Comparison of ENCODE assay signal across 21 cellular contexts in genomic region chr10:112208981-112209380, GRCh38. TPM values are rescaled to one million over a fixed set of nuclear protein-coding genes. Genes with fewer than 3 reads are reported as not detected.
DNase-seq lines count a peak whose midpoint lies in the region; ATAC-seq and TF ChIP-seq lines count a peak whose summit lies in the region.
"Had no signal": no experiment of that assay in that cellular context is flagged by ENCODE, and none has a peak within 500 bp of the region (broad histone marks: within the 10 kb centered on the region; RNA-seq: fewer than 3 reads in every experiment).

No MANE protein-coding gene starts in this region.

- CTCF ChIA-PET in RWPE1 (lab: Yijun Ruan, JAX): no interaction called here

- no peaks in the 10 kb centered on the region for H3K36me3 ChIP-seq in right atrium auricular region
- H3K36me3 ChIP-seq in aorta (ENCODE audit: control insufficient read depth in 1 of 2, insufficient read depth in 2 of 2, low read length in 1 of 2): no peaks in the 10 kb centered on the region
- H3K36me3 ChIP-seq: brain microvascular endothelial cell, tibial nerve had no signal

- H3K4me3 ChIP-seq in right atrium auricular region: no peak overlapping the region
- H3K4me3 ChIP-seq in aorta (ENCODE audit: low read length in 2 of 2): no peak overlapping the region
- H3K4me3 ChIP-seq: tibial nerve had no signal

- H3K4me1 ChIP-seq in right atrium auricular region (no peaks in the 10 kb centered on the region), aorta (ENCODE audit: control insufficient read depth in 1 of 2, insufficient read depth in 2 of 2, low read length in 2 of 2) (peaks cover 7 to 9% of the 10 kb centered on the region in 2 donors)
- H3K4me1 ChIP-seq: tibial nerve had no signal

- peak overlapping the region in 1 of 2 donors; percentile 16 for H3K27ac ChIP-seq in right atrium auricular region
- H3K27ac ChIP-seq in caudate nucleus (ENCODE audit: low read depth, low read length): peak overlapping the region; percentile 13
- H3K27ac ChIP-seq in aorta (ENCODE audit: low read depth in 1 of 2, low read length in 2 of 2): peak overlapping the region; percentile 19 to 73
- no peak overlapping the region for H3K27ac ChIP-seq in RWPE1
- H3K27ac ChIP-seq: brain microvascular endothelial cell, tibial nerve had no signal

- peak; percentile 31 for ATAC-seq in Right ventricle myocardium inferior
- ATAC-seq in left lobe of liver: peak; percentile 29
- ATAC-seq in aorta (ENCODE audit: low FRiP score): peak; percentile 76
- ATAC-seq in HG03432 (IDR thresholded peaks at IDR 0.05; ENCODE audit: unreplicated experiment): no peak
- ATAC-seq: esophagus mucosa, Panc1 had no signal

- H3K9me3 ChIP-seq in right atrium auricular region: no peaks in the 10 kb centered on the region
- no peaks in the 10 kb centered on the region for H3K9me3 ChIP-seq in aorta (ENCODE audit: control insufficient read depth, low read length)
- H3K9me3 ChIP-seq: tibial nerve had no signal

- intact Hi-C loops in Right ventricle myocardium inferior (cut with DNase I) (no loop called here), aorta (cut with DNase I) (loop anchor here in 1 of 2 donors (2.0 to 5.0 kb wide), 2 partner anchors 58 to 238 kb away; partner anchors contain the start of genes VTI1A and ZDHHC6)

- POLR2A ChIA-PET in RWPE1 (lab: Yijun Ruan, JAX; ENCODE audit: low non-redundant PET): no interaction called here

- DNase-seq in Right ventricle myocardium inferior (ENCODE audit: missing footprints) (no peak), right atrium auricular region (ENCODE audit: low spot score) (no peak), caudate nucleus (lab: John Stamatoyannopoulos, UW) (no peak), left lobe of liver (ENCODE audit: low spot score) (no peak), aorta (no peak), medulla oblongata (ENCODE audit: extremely low spot score) (no peak), RWPE1 (ENCODE audit: low spot score) (no peak)
- DNase-seq: activated CD4-positive, alpha-beta T cell treated with anti-CD3 and anti-CD28 coated beads, Interleukin-2, amount 10 ng/mL, durations not matched to agents 24 days and 14 days; activated naive CD4-positive, alpha-beta T cell treated with Interleukin-2 at 50 U/mL for 16 hours; activated T-cell treated with anti-CD3 and anti-CD28 coated beads for 4 hours; brain microvascular endothelial cell; HCEC 1CT; left cardiac atrium; MM.1S; NCI-H2227 treated with DMSO at 0.1 percent for 48 hours; occipital lobe; stimulated activated CD4-positive, alpha-beta T cell treated with anti-CD3 and anti-CD28 coated beads, Interleukin-4, amount 100 ng/mL, for 24 hours had no signal

- 75% methylated on average over 6 of the region's 6 CpGs for WGBS in aorta, 2 donors

- TF ChIP-seq CTCF in right atrium auricular region (IDR thresholded peaks at IDR 0.05) (no peak), RWPE1 (conservative IDR thresholded peaks at IDR 0.05; ENCODE audit: low read depth) (no peak)

- H3K27me3 ChIP-seq in right atrium auricular region (no peaks in the 10 kb centered on the region), aorta (ENCODE audit: control insufficient read depth in 1 of 2, insufficient read depth in 2 of 2, low read length in 1 of 2) (no peaks in the 10 kb centered on the region)
- H3K27me3 ChIP-seq: brain microvascular endothelial cell, tibial nerve had no signal

RNA-seq across cellular contexts. Expression of gene GPAM, which starts 25.4 kb away (rescaled TPM):
- total RNA-seq in Right ventricle myocardium inferior (42.5 TPM), right atrium auricular region (1 to 10 TPM; 7.8 to 9.3 TPM), left lobe of liver (276 TPM), aorta (10 to 100 TPM; 11.4 to 13.7 TPM)
- 1 to 10 TPM; 2.6 to 3.1 TPM for polyA plus RNA-seq in aorta
